In genomic region chr6:39934060-39934757, GRCh38 we compare ENCODE assay signal across 8 cellular contexts. TPM values are rescaled to one million over a fixed set of nuclear protein-coding genes. Genes with fewer than 3 reads are reported as not detected.
DNase-seq lines count a peak whose midpoint lies in the region; ATAC-seq and TF ChIP-seq lines count a peak whose summit lies in the region.

Gene MOCS1 (minus strand): TSS chr6:39934462. CDS start chr6:39934417, 45 bp downstream.

- TF ChIP-seq CTCF in CD4-positive, alpha-beta T cell (IDR thresholded peaks at IDR 0.05) = no peak
- no peak for TF ChIP-seq CTCF in left lung (IDR thresholded peaks at IDR 0.05)

- no peaks in the 10 kb centered on the region for H3K9me3 Mint-ChIP-seq in CD4-positive, alpha-beta T cell
- H3K9me3 Mint-ChIP-seq in activated CD4-positive, alpha-beta T cell treated with anti-CD3 and anti-CD28 coated beads, Interleukin-2, amount 10 ng/mL, durations not matched to agents 7 days and 5 days = no peaks in the 10 kb centered on the region

- H3K27me3 ChIP-seq in CD4-positive, alpha-beta T cell (ENCODE audit: control insufficient read depth, insufficient read depth, low read length) = no peaks in the 10 kb centered on the region
- H3K27me3 ChIP-seq in left lung = peaks cover 0 to 27% of the 10 kb centered on the region in 2 donors

- H3K9me3 ChIP-seq in CD4-positive, alpha-beta T cell (ENCODE audit: control insufficient read depth, low read length) = no peaks in the 10 kb centered on the region
- no peaks in the 10 kb centered on the region for H3K9me3 ChIP-seq in left lung

- H3K27me3 Mint-ChIP-seq in CD4-positive, alpha-beta T cell = no peaks in the 10 kb centered on the region
- peaks cover 5% of the 10 kb centered on the region for H3K27me3 Mint-ChIP-seq in activated CD4-positive, alpha-beta T cell treated with anti-CD3 and anti-CD28 coated beads, Interleukin-2, amount 10 ng/mL, durations not matched to agents 7 days and 5 days

- H3K27ac ChIP-seq in CD4-positive, alpha-beta T cell (ENCODE audit: low read depth, low read length) = no peak within 1 kb of the TSS
- H3K27ac ChIP-seq in left lung = peak within 1 kb of the TSS; percentile 62 to 76

- H3K36me3 ChIP-seq in left lung = no peaks in the 10 kb centered on the region

- DNase-seq in CD4-positive, alpha-beta T cell = peak in 6 of 10 experiments; percentile 19 to 46 (median 28)
- peak; percentile 70 for DNase-seq in LHCN-M2 (ENCODE audit: low read depth)
- DNase-seq in activated CD4-positive, alpha-beta T cell treated with anti-CD3 and anti-CD28 coated beads, Interleukin-2, amount 10 ng/mL, durations not matched to agents 7 days and 5 days = peak; percentile 61
- DNase-seq in ecto neural progenitor cell (ENCODE audit: low spot score) = peak; percentile 88
- peak; percentile 86 to 90 for DNase-seq in left lung
- peak; percentile 14 to 41 for DNase-seq in stimulated activated CD4-positive, alpha-beta T cell treated with anti-CD3 and anti-CD28 coated beads, Interleukin-15, amount 100 ng/mL, for 48 hours (ENCODE audit: low read depth in 2 of 2)

- no peaks in the 10 kb centered on the region for H3K36me3 Mint-ChIP-seq in CD4-positive, alpha-beta T cell (ENCODE audit: low read depth)
- no peaks in the 10 kb centered on the region for H3K36me3 Mint-ChIP-seq in activated CD4-positive, alpha-beta T cell treated with anti-CD3 and anti-CD28 coated beads, Interleukin-2, amount 10 ng/mL, durations not matched to agents 7 days and 5 days (ENCODE audit: low read depth)

- peak within 1 kb of the TSS; percentile 91 for H3K4me3 Mint-ChIP-seq in CD4-positive, alpha-beta T cell
- peak within 1 kb of the TSS; percentile 75 for H3K4me3 Mint-ChIP-seq in activated CD4-positive, alpha-beta T cell treated with anti-CD3 and anti-CD28 coated beads, Interleukin-2, amount 10 ng/mL, durations not matched to agents 7 days and 5 days

- intact Hi-C loops in CD4-positive, alpha-beta T cell (cut with DNase I, micrococcal nuclease) = loop anchor here in 1 of 2 experiments (2.0 kb wide), 1 partner anchor 209 kb away; the partner anchor contains the start of gene KIF6
- intact Hi-C loops in left lung (cut with DNase I) = no loop called here

- H3K4me1 ChIP-seq in left lung = peaks cover 4 to 8% of the 10 kb centered on the region in 2 donors

- peaks cover 29% of the 10 kb centered on the region for H3K4me1 Mint-ChIP-seq in CD4-positive, alpha-beta T cell (ENCODE audit: low read depth)
- peaks cover 5% of the 10 kb centered on the region for H3K4me1 Mint-ChIP-seq in activated CD4-positive, alpha-beta T cell treated with anti-CD3 and anti-CD28 coated beads, Interleukin-2, amount 10 ng/mL, durations not matched to agents 7 days and 5 days

- H3K27ac Mint-ChIP-seq in CD4-positive, alpha-beta T cell = peak within 1 kb of the TSS; percentile 81
- H3K27ac Mint-ChIP-seq in activated CD4-positive, alpha-beta T cell treated with anti-CD3 and anti-CD28 coated beads, Interleukin-2, amount 10 ng/mL, durations not matched to agents 7 days and 5 days = peak within 1 kb of the TSS; percentile 55

- ATAC-seq in CD4-positive, alpha-beta T cell (ENCODE audit: poor library complexity) = peak; percentile 78
- ATAC-seq in left lung (peak; percentile 99), HG02938 (IDR thresholded peaks at IDR 0.05; ENCODE audit: unreplicated experiment) (no peak), GM19023 (IDR thresholded peaks at IDR 0.05; ENCODE audit: unreplicated experiment) (no peak)

- peak within 1 kb of the TSS; percentile 65 to 84 for H3K4me3 ChIP-seq in left lung

- POLR2A ChIA-PET in CD4-positive, alpha-beta T cell (lab: Charles Lee) = no interaction called here
- POLR2A ChIA-PET in activated CD4-positive, alpha-beta T cell treated with anti-CD3 and anti-CD28 coated beads, Interleukin-2, amount 10 ng/mL, durations not matched to agents 7 days and 5 days (lab: Charles Lee) = no interaction called here

- CTCF ChIA-PET in CD4-positive, alpha-beta T cell (lab: Charles Lee) = no interaction called here
- CTCF ChIA-PET in activated CD4-positive, alpha-beta T cell treated with anti-CD3 and anti-CD28 coated beads, Interleukin-2, amount 10 ng/mL, durations not matched to agents 7 days and 5 days (lab: Charles Lee) = no interaction called here

RNA-seq across cellular contexts. Expression of gene MOCS1, which starts in this region (rescaled TPM):
- 1 to 10 TPM; 2.0 to 2.7 TPM for total RNA-seq in CD4-positive, alpha-beta T cell
- total RNA-seq in LHCN-M2 (2014; rRNA removed) = 13.5 and 13.9 TPM in 2 replicates
- polyA plus RNA-seq in LHCN-M2 (2012) = 10.7 TPM
- 1 to 10 TPM; 1.7 to 1.8 TPM for total RNA-seq in activated CD4-positive, alpha-beta T cell treated with anti-CD3 and anti-CD28 coated beads, Interleukin-2, amount 10 ng/mL, durations not matched to agents 7 days and 5 days
- 10 to 100 TPM; 18.0 to 22.1 TPM for total RNA-seq in left lung

Comparison
In these comparisons a context has a peak if more than half of its experiments do, and no peak if none do; other contexts are left out.
1. ATAC-seq: peak in CD4-positive, alpha-beta T cell (single experiment) and left lung (single experiment); none in HG02938 (single experiment) and GM19023 (single experiment).
2. DNase-seq: peak in every context shown above with its lines; median percentile 88 in ecto neural progenitor cell; 88 in left lung; 70 in LHCN-M2; 61 in activated CD4-positive, alpha-beta T cell treated with anti-CD3 and anti-CD28 coated beads, Interleukin-2, amount 10 ng/mL, durations not matched to agents 7 days and 5 days; 28 in CD4-positive, alpha-beta T cell; 28 in stimulated activated CD4-positive, alpha-beta T cell treated with anti-CD3 and anti-CD28 coated beads, Interleukin-15, amount 100 ng/mL, for 48 hours.